In the genomic region with DNA sequence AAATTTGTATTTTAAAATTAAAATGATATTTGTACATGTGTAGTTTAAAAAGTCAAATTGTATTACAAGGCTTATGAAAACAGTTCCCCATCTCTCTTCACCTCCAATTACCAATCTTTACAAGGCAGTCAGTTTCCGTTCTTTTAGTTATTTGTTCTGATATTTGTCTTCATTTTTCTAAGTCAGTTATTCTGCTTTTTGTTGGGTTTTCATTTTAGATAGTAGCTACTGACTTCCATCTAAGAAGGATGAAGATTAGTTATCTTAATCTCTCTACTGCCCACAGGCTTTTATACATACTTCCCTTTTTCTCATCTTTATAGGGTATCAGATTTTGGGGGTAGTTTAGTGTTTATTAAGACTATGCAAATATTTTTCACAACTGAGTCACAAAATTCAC, we compare ENCODE assay signal across 16 cellular contexts.
"Had no signal": no experiment of that assay in that cellular context is flagged by ENCODE, and none has a peak within 500 bp of the region (broad histone marks: within the 10 kb centered on the region; RNA-seq: fewer than 3 reads in every experiment).

No MANE protein-coding gene starts in this region.

- H3K36me3 ChIP-seq: ascending aorta, heart left ventricle had no signal

- H3K9me3 Mint-ChIP-seq: activated CD4-positive, alpha-beta memory T cell treated with anti-CD3 and anti-CD28 coated beads, Interleukin-2, amount 10 ng/mL, durations not matched to agents 7 days and 5 days; activated naive CD8-positive, alpha-beta T cell treated with anti-CD3 and anti-CD28 coated beads, Interleukin-2, amount 50 U/mL, for 24 hours; activated T-helper 1 cell treated with anti-CD3 and anti-CD28 coated beads, Interleukin-12 subunit alpha, Interleukin-12 subunit beta, Interleukin-2, Interleukin-4 antibody, amounts not matched to agents 30 ng/mL and 10 ng/mL and 1 ng/mL, durations not matched to agents 14 hours and 24 hours and 36 hours; natural killer cell treated with Interleukin-12 subunit alpha and Interleukin-12 subunit beta and Interleukin-15 and Interleukin-18, amount 100 ng/mL, for 72 hours; T-helper 2 cell treated with Interferon-gamma antibody and Interleukin-4, amounts not matched to agents 5 μg/mL and 100 μg/mL, for 36 hours had no signal

- FAIRE-seq: frontal cortex had no signal

- DNase-seq: activated CD4-positive, alpha-beta memory T cell treated with anti-CD3 and anti-CD28 coated beads, Interleukin-2, amount 10 ng/mL, durations not matched to agents 7 days and 5 days; activated CD4-positive, alpha-beta T cell treated with anti-CD3 and anti-CD28 coated beads for 1 hour; activated naive CD4-positive, alpha-beta T cell treated with Interleukin-2 at 50 U/mL for 16 hours; activated naive CD8-positive, alpha-beta T cell treated with anti-CD3 and anti-CD28 coated beads, Interleukin-2, amount 50 U/mL, for 24 hours; cortex of kidney; effector CD8-positive, alpha-beta T cell; heart left ventricle; mammary epithelial cell; occipital lobe; stimulated activated CD4-positive, alpha-beta T cell treated with anti-CD3 and anti-CD28 coated beads, Interleukin-15, amount 100 ng/mL, for 24 hours; stimulated activated CD4-positive, alpha-beta T cell treated with anti-CD3 and anti-CD28 coated beads, Interleukin-4, amount 100 ng/mL, for 24 hours had no signal

- H3K4me3 Mint-ChIP-seq: activated CD4-positive, alpha-beta memory T cell treated with anti-CD3 and anti-CD28 coated beads, Interleukin-2, amount 10 ng/mL, durations not matched to agents 7 days and 5 days; activated naive CD8-positive, alpha-beta T cell treated with anti-CD3 and anti-CD28 coated beads, Interleukin-2, amount 50 U/mL, for 24 hours; activated T-helper 1 cell treated with anti-CD3 and anti-CD28 coated beads, Interleukin-12 subunit alpha, Interleukin-12 subunit beta, Interleukin-2, Interleukin-4 antibody, amounts not matched to agents 30 ng/mL and 10 ng/mL and 1 ng/mL, durations not matched to agents 14 hours and 24 hours and 36 hours; natural killer cell treated with Interleukin-12 subunit alpha and Interleukin-12 subunit beta and Interleukin-15 and Interleukin-18, amount 100 ng/mL, for 72 hours; T-helper 2 cell treated with Interferon-gamma antibody and Interleukin-4, amounts not matched to agents 5 μg/mL and 100 μg/mL, for 36 hours had no signal

- H3K27me3 Mint-ChIP-seq: activated CD4-positive, alpha-beta memory T cell treated with anti-CD3 and anti-CD28 coated beads, Interleukin-2, amount 10 ng/mL, durations not matched to agents 7 days and 5 days; activated naive CD8-positive, alpha-beta T cell treated with anti-CD3 and anti-CD28 coated beads, Interleukin-2, amount 50 U/mL, for 24 hours; natural killer cell treated with Interleukin-12 subunit alpha and Interleukin-12 subunit beta and Interleukin-15 and Interleukin-18, amount 100 ng/mL, for 72 hours had no signal

- H3K27me3 ChIP-seq: ascending aorta, heart left ventricle had no signal

- H3K27ac Mint-ChIP-seq: activated CD4-positive, alpha-beta memory T cell treated with anti-CD3 and anti-CD28 coated beads, Interleukin-2, amount 10 ng/mL, durations not matched to agents 7 days and 5 days; activated naive CD8-positive, alpha-beta T cell treated with anti-CD3 and anti-CD28 coated beads, Interleukin-2, amount 50 U/mL, for 24 hours; activated T-helper 1 cell treated with anti-CD3 and anti-CD28 coated beads, Interleukin-12 subunit alpha, Interleukin-12 subunit beta, Interleukin-2, Interleukin-4 antibody, amounts not matched to agents 30 ng/mL and 10 ng/mL and 1 ng/mL, durations not matched to agents 14 hours and 24 hours and 36 hours; natural killer cell treated with Interleukin-12 subunit alpha and Interleukin-12 subunit beta and Interleukin-15 and Interleukin-18, amount 100 ng/mL, for 72 hours; T-helper 2 cell treated with Interferon-gamma antibody and Interleukin-4, amounts not matched to agents 5 μg/mL and 100 μg/mL, for 36 hours had no signal

- H3K27ac ChIP-seq: ascending aorta had no signal

- H3K9me3 ChIP-seq: ascending aorta, heart left ventricle had no signal

- H3K36me3 Mint-ChIP-seq: natural killer cell treated with Interleukin-12 subunit alpha and Interleukin-12 subunit beta and Interleukin-15 and Interleukin-18, amount 100 ng/mL, for 72 hours had no signal

- ATAC-seq: heart left ventricle; natural killer cell treated with Interleukin-12 subunit alpha and Interleukin-12 subunit beta and Interleukin-15 and Interleukin-18, amount 100 ng/mL, for 72 hours had no signal

- H3K4me3 ChIP-seq: ascending aorta, heart left ventricle had no signal
